8 cellular contexts compared by ENCODE assay signal in genomic region chr2:111463238-111463908, GRCh38.
DNase-seq lines count a peak whose midpoint lies in the region; ATAC-seq and TF ChIP-seq lines count a peak whose summit lies in the region.
"Not testable (repeated sequence)": the region's sequence is repeated elsewhere in the genome, so short reads cannot be mapped to it uniquely, and the experiment has no call there.

No MANE protein-coding gene starts in this region.

- H3K27ac Mint-ChIP-seq in activated CD4-positive, alpha-beta memory T cell treated with anti-CD3 and anti-CD28 coated beads, Interleukin-2, amount 10 ng/mL, durations not matched to agents 7 days and 5 days: peak overlapping the region; percentile 54
- H3K27ac Mint-ChIP-seq in naive thymus-derived CD4-positive, alpha-beta T cell: peak overlapping the region in 2 of 9 donors; percentile 22 to 81

- peak overlapping the region; percentile 10 for H3K4me3 Mint-ChIP-seq in activated CD4-positive, alpha-beta memory T cell treated with anti-CD3 and anti-CD28 coated beads, Interleukin-2, amount 10 ng/mL, durations not matched to agents 7 days and 5 days
- H3K4me3 Mint-ChIP-seq in naive thymus-derived CD4-positive, alpha-beta T cell: peak overlapping the region in 3 of 10 donors; percentile 6 to 49 (median 47)

- ATAC-seq in HCT116: peak; percentile 9; the same call in 1 of the 2 replicates
- peak; percentile 23 for ATAC-seq in foreskin keratinocyte
- peak; percentile 21 for ATAC-seq in naive thymus-derived CD4-positive, alpha-beta T cell
- ATAC-seq in stimulated activated naive CD8-positive, alpha-beta T cell treated with anti-CD3 and anti-CD28 coated beads, Interleukin-15, Interleukin-2, amounts not matched to agents 100 U/mL and 50 U/mL, for 24 hours: peak; percentile 62

- H4K20me1 ChIP-seq in HCT116 (ENCODE audit: insufficient read depth): not testable (repeated sequence)

- not testable (repeated sequence) for H3K36me3 Mint-ChIP-seq in activated CD4-positive, alpha-beta memory T cell treated with anti-CD3 and anti-CD28 coated beads, Interleukin-2, amount 10 ng/mL, durations not matched to agents 7 days and 5 days (ENCODE audit: low read depth); naive thymus-derived CD4-positive, alpha-beta T cell

- H3K27me3 ChIP-seq in ACC112 (ENCODE audit: insufficient read depth, low read length); HCT116 (ENCODE audit: insufficient read depth, low read length); Peyer's patch; ascending aorta; foreskin keratinocyte; naive thymus-derived CD4-positive, alpha-beta T cell (ENCODE audit: control insufficient read depth in 2 of 2, insufficient read depth in 2 of 2, low read length in 2 of 2): not testable (repeated sequence)

- not testable (repeated sequence) for TF ChIP-seq POLR2A in HCT116 (IDR thresholded peaks at IDR 0.05; ENCODE audit: borderline replicate concordance, extremely low read depth, insufficient read depth, insufficient read length); Peyer's patch (IDR thresholded peaks at IDR 0.05)

- not testable (repeated sequence) for H3K9me2 ChIP-seq in HCT116 (ENCODE audit: insufficient read depth)

- H3K4me1 Mint-ChIP-seq in activated CD4-positive, alpha-beta memory T cell treated with anti-CD3 and anti-CD28 coated beads, Interleukin-2, amount 10 ng/mL, durations not matched to agents 7 days and 5 days: peaks cover 25% of the 10 kb centered on the region
- H3K4me1 Mint-ChIP-seq in naive thymus-derived CD4-positive, alpha-beta T cell: peaks cover 0 to 23% (median 0%) of the 10 kb centered on the region in 7 donors

- H3K27me3 Mint-ChIP-seq in activated CD4-positive, alpha-beta memory T cell treated with anti-CD3 and anti-CD28 coated beads, Interleukin-2, amount 10 ng/mL, durations not matched to agents 7 days and 5 days; naive thymus-derived CD4-positive, alpha-beta T cell: not testable (repeated sequence)

- H3K9ac ChIP-seq in HCT116 (ENCODE audit: low read length): not testable (repeated sequence)

- not testable (repeated sequence) for H2AFZ ChIP-seq in ACC112 (ENCODE audit: low read length, unreplicated experiment); HCT116 (ENCODE audit: low read depth, low read length, poor library complexity, severe bottlenecking)

- RAD21 ChIA-PET in HCT116 (lab: Charles Lee; ENCODE audit: low non-redundant PET in 1 of 2, low total read pairs in 2 of 2, uncharacterized antibody in 2 of 2, unreplicated experiment in 2 of 2): not testable (repeated sequence)

- H3K4me1 ChIP-seq in ACC112 (ENCODE audit: control insufficient read depth, insufficient read depth, low read length, unreplicated experiment): peaks cover 11% of the 10 kb centered on the region
- peaks cover 7 to 14% of the 10 kb centered on the region in 2 experiments; a peak in 3 of 4 replicates for H3K4me1 ChIP-seq in HCT116 (ENCODE audit: control insufficient read depth in 1 of 2, insufficient read depth in 2 of 2, low read length in 2 of 2)
- not testable (repeated sequence) for H3K4me1 ChIP-seq in Peyer's patch; ascending aorta; foreskin keratinocyte; naive thymus-derived CD4-positive, alpha-beta T cell (ENCODE audit: control insufficient read depth in 2 of 2, insufficient read depth in 2 of 2, low read length in 2 of 2)

- POLR2A ChIA-PET in HCT116 (lab: Charles Lee); activated CD4-positive, alpha-beta memory T cell treated with anti-CD3 and anti-CD28 coated beads, Interleukin-2, amount 10 ng/mL, durations not matched to agents 7 days and 5 days (lab: Charles Lee); naive thymus-derived CD4-positive, alpha-beta T cell (lab: Charles Lee): not testable (repeated sequence)

- not testable (repeated sequence) for BruUV-seq in HCT116 (replicated peaks; lab: Mats Ljungman, UMichigan)

- H3K4me3 ChIP-seq in ACC112 (ENCODE audit: low read depth, low read length); HCT116 (replicated peaks in 1 of 2; ENCODE audit: low read depth in 1 of 2, low read length in 2 of 2); ascending aorta; naive thymus-derived CD4-positive, alpha-beta T cell (ENCODE audit: low read length): not testable (repeated sequence)
- peak overlapping the region in 1 of 4 donors; percentile 14 for H3K4me3 ChIP-seq in Peyer's patch

- peak overlapping the region; percentile 28; the same call in 1 of the 2 replicates for H3K4me2 ChIP-seq in HCT116 (ENCODE audit: low read length)

- H3K9me3 Mint-ChIP-seq in activated CD4-positive, alpha-beta memory T cell treated with anti-CD3 and anti-CD28 coated beads, Interleukin-2, amount 10 ng/mL, durations not matched to agents 7 days and 5 days; naive thymus-derived CD4-positive, alpha-beta T cell: not testable (repeated sequence)

- TF ChIP-seq RAD21 in HCT116 (IDR thresholded peaks at IDR 0.05; ENCODE audit: low read depth): not testable (repeated sequence)

- H3K27ac ChIP-seq in ACC112 (ENCODE audit: low read depth, low read length): peak overlapping the region; percentile 64; the same call in 1 of the 2 replicates
- H3K27ac ChIP-seq in HCT116 (ENCODE audit: low read depth, low read length); foreskin keratinocyte; naive thymus-derived CD4-positive, alpha-beta T cell (ENCODE audit: low read depth, low read length): not testable (repeated sequence)
- H3K27ac ChIP-seq in Peyer's patch: peak overlapping the region in 3 of 4 donors; percentile 49 to 67 (median 50)
- peak overlapping the region; percentile 51 to 65 for H3K27ac ChIP-seq in ascending aorta

- not testable (repeated sequence) for H3K9me3 ChIP-seq in HCT116 (ENCODE audit: control insufficient read depth in 1 of 2, insufficient read depth in 1 of 2, low read depth in 1 of 2, low read length in 2 of 2); Peyer's patch; ascending aorta; naive thymus-derived CD4-positive, alpha-beta T cell (ENCODE audit: control insufficient read depth in 2 of 3, low read length in 3 of 3)

- H3K79me2 ChIP-seq in ACC112 (ENCODE audit: control insufficient read depth, insufficient read depth, low read length, unreplicated experiment) (peaks cover 38% of the 10 kb centered on the region), HCT116 (ENCODE audit: insufficient read depth, low read length) (peaks cover 36% of the 10 kb centered on the region)

- H3K36me3 ChIP-seq in ACC112 (ENCODE audit: insufficient read depth, low read length); HCT116 (ENCODE audit: control insufficient read depth in 1 of 2, insufficient read depth in 2 of 2, low read length in 2 of 2); Peyer's patch; ascending aorta; naive thymus-derived CD4-positive, alpha-beta T cell (ENCODE audit: control insufficient read depth in 2 of 3, insufficient read depth in 3 of 3, low read length in 3 of 3): not testable (repeated sequence)

- not testable (repeated sequence) for TF ChIP-seq CTCF in HCT116 (IDR thresholded peaks at IDR 0.05 in 2 of 3, conservative IDR thresholded peaks at IDR 0.05 in 1 of 3; ENCODE audit: borderline replicate concordance in 1 of 3, insufficient read depth in 1 of 3, low read depth in 2 of 3, low read length in 2 of 3); Peyer's patch (IDR thresholded peaks at IDR 0.05); ascending aorta (IDR thresholded peaks at IDR 0.05); foreskin keratinocyte (conservative IDR thresholded peaks at IDR 0.05)

- CTCF ChIA-PET in HCT116 (lab: Charles Lee); activated CD4-positive, alpha-beta memory T cell treated with anti-CD3 and anti-CD28 coated beads, Interleukin-2, amount 10 ng/mL, durations not matched to agents 7 days and 5 days (lab: Charles Lee); naive thymus-derived CD4-positive, alpha-beta T cell (lab: Charles Lee): not testable (repeated sequence)

- DNase-seq in HCT116 (ENCODE audit: low read depth, low spot score); Peyer's patch; activated CD4-positive, alpha-beta memory T cell treated with anti-CD3 and anti-CD28 coated beads, Interleukin-2, amount 10 ng/mL, durations not matched to agents 7 days and 5 days; ascending aorta (ENCODE audit: low spot score in 2 of 2); foreskin keratinocyte; stimulated activated naive CD8-positive, alpha-beta T cell treated with anti-CD3 and anti-CD28 coated beads, Interleukin-15, Interleukin-2, amounts not matched to agents 100 U/mL and 50 U/mL, for 24 hours: not testable (repeated sequence)
- DNase-seq in naive thymus-derived CD4-positive, alpha-beta T cell: peak in 1 of 9 donors; percentile 39

- intact Hi-C loops in HCT116 (cut with micrococcal nuclease); ascending aorta (cut with DNase I); naive thymus-derived CD4-positive, alpha-beta T cell (cut with micrococcal nuclease): not testable (repeated sequence)

Comparison
In these comparisons a context has a peak if more than half of its experiments do, and no peak if none do; other contexts are left out.
1. ATAC-seq: peak in every context shown above with its lines; median percentile 62 in stimulated activated naive CD8-positive, alpha-beta T cell treated with anti-CD3 and anti-CD28 coated beads, Interleukin-15, Interleukin-2, amounts not matched to agents 100 U/mL and 50 U/mL, for 24 hours; 23 in foreskin keratinocyte; 21 in naive thymus-derived CD4-positive, alpha-beta T cell; 9 in HCT116.